29 cellular contexts compared by ENCODE assay signal in genomic region chr4:47469951-47470350, GRCh38. TPM values are rescaled to one million over a fixed set of nuclear protein-coding genes. Genes with fewer than 3 reads are reported as not detected.
A peak's percentile ranks its signal among the peaks of the same experiment; 100 is the strongest.
DNase-seq lines count a peak whose midpoint lies in the region; ATAC-seq and TF ChIP-seq lines count a peak whose summit lies in the region.
"Had no signal": no experiment of that assay in that cellular context is flagged by ENCODE, and none has a peak within 500 bp of the region (broad histone marks: within the 10 kb centered on the region; RNA-seq: fewer than 3 reads in every experiment).

No MANE protein-coding gene starts in this region.

- H3K27me3 ChIP-seq in thyroid gland = no peaks in the 10 kb centered on the region
- H3K27me3 ChIP-seq: cardiac muscle cell, MG63, testis had no signal

- TF ChIP-seq POLR2A in thyroid gland (IDR thresholded peaks at IDR 0.05) = no peak

- H3K9me3 Mint-ChIP-seq in mesothelial cell of epicardium = no peaks in the 10 kb centered on the region
- H3K9me3 Mint-ChIP-seq: activated T-helper 2 cell treated with anti-CD3 and anti-CD28 coated beads, Interferon-gamma antibody, Interleukin-2, Interleukin-4, amounts not matched to agents 10 μg/mL and 5 μg/mL and 100 μg/mL, durations not matched to agents 14 hours and 24 hours and 36 hours; IgD-negative memory B cell; stimulated activated effector memory CD8-positive, alpha-beta T cell treated with anti-CD3 and anti-CD28 coated beads, Interleukin-12 subunit alpha, Interleukin-12 subunit beta, amount 100 ng/mL, for 72 hours had no signal

- H3K27ac Mint-ChIP-seq in mesothelial cell of epicardium = peak overlapping the region; percentile 57
- H3K27ac Mint-ChIP-seq: activated T-helper 2 cell treated with anti-CD3 and anti-CD28 coated beads, Interferon-gamma antibody, Interleukin-2, Interleukin-4, amounts not matched to agents 10 μg/mL and 5 μg/mL and 100 μg/mL, durations not matched to agents 14 hours and 24 hours and 36 hours; stimulated activated effector memory CD8-positive, alpha-beta T cell treated with anti-CD3 and anti-CD28 coated beads, Interleukin-12 subunit alpha, Interleukin-12 subunit beta, amount 100 ng/mL, for 72 hours had no signal

- H3K4me3 Mint-ChIP-seq in mesothelial cell of epicardium = no peak overlapping the region
- H3K4me3 Mint-ChIP-seq: IgD-negative memory B cell; stimulated activated effector memory CD8-positive, alpha-beta T cell treated with anti-CD3 and anti-CD28 coated beads, Interleukin-12 subunit alpha, Interleukin-12 subunit beta, amount 100 ng/mL, for 72 hours had no signal

- no peaks in the 10 kb centered on the region for H3K36me3 ChIP-seq in thyroid gland
- H3K36me3 ChIP-seq: cardiac muscle cell, MG63, SJCRH30 had no signal

- peak; percentile 58 for DNase-seq in ELR (ENCODE audit: low read depth)
- no peak for DNase-seq in mesothelial cell of epicardium (ENCODE audit: low spot score in 2 of 2, unreplicated experiment in 2 of 2)
- no peak for DNase-seq in DMS153 treated with DMSO at 0.1 percent for 48 hours (lab: John Stamatoyannopoulos, UW; ENCODE audit: unreplicated experiment)
- DNase-seq in A172 (ENCODE audit: low spot score) = no peak
- no peak for DNase-seq in SHP77 treated with DMSO at 0.1 percent for 48 hours (lab: John Stamatoyannopoulos, UW)
- DNase-seq in thyroid gland = no peak
- DNase-seq: activated CD8-positive, alpha-beta memory T cell treated with anti-CD3 and anti-CD28 coated beads, Interleukin-2, amount 50 U/mL, for 4 hours; dermis blood vessel endothelial cell; DMS79 treated with DMSO at 0.1 percent for 48 hours; hypothalamus; islet precursor cell; MG63; NCI-H1417; NCI-H2107; NCI-H524; NK-92 treated with Interleukin-12 subunit alpha and Interleukin-12 subunit beta, amount 100 ng/mL, for 24 hours; psoas muscle; SJCRH30; stimulated activated CD4-positive, alpha-beta T cell treated with anti-CD3 and anti-CD28 coated beads, Interleukin-1b, Interleukin-23, amount 100 ng/mL, for 48 hours; testis had no signal

- H3K4me1 Mint-ChIP-seq in mesothelial cell of epicardium = peaks cover 44% of the 10 kb centered on the region
- H3K4me1 Mint-ChIP-seq: stimulated activated effector memory CD8-positive, alpha-beta T cell treated with anti-CD3 and anti-CD28 coated beads, Interleukin-12 subunit alpha, Interleukin-12 subunit beta, amount 100 ng/mL, for 72 hours had no signal

- ATAC-seq in SK-N-SH treated with all-trans-retinoic acid at 6 μM for 48 hours (peak; percentile 78), esophagus mucosa (peak; percentile 40)
- ATAC-seq: Panc1; psoas muscle; stimulated activated effector memory CD8-positive, alpha-beta T cell treated with anti-CD3 and anti-CD28 coated beads, Interleukin-12 subunit alpha, Interleukin-12 subunit beta, amount 100 ng/mL, for 72 hours had no signal

- intact Hi-C loops in thyroid gland (cut with DNase I) = loop anchor here (10.0 kb wide), 1 partner anchor 95 kb away; no protein-coding TSS in a partner anchor

- no peaks in the 10 kb centered on the region for H3K4me1 ChIP-seq in thyroid gland
- H3K4me1 ChIP-seq: psoas muscle, SJCRH30, testis had no signal

- no peak overlapping the region for H3K27ac ChIP-seq in thyroid gland
- H3K27ac ChIP-seq: cardiac muscle cell, psoas muscle, SJCRH30, testis, VCaP had no signal

- 93 to 94% methylated on average over 3 of the region's 3 CpGs for WGBS in thyroid gland, 2 donors

- no peaks in the 10 kb centered on the region for H3K9me3 ChIP-seq in thyroid gland
- H3K9me3 ChIP-seq: MG63, psoas muscle, SJCRH30, testis had no signal

- TF ChIP-seq CTCF in mesothelial cell of epicardium (IDR thresholded peaks at IDR 0.05; ENCODE audit: unreplicated experiment) = no peak
- TF ChIP-seq CTCF in thyroid gland (IDR thresholded peaks at IDR 0.05) = no peak

- no peaks in the 10 kb centered on the region for H3K36me3 Mint-ChIP-seq in mesothelial cell of epicardium
- H3K36me3 Mint-ChIP-seq: IgD-negative memory B cell; stimulated activated effector memory CD8-positive, alpha-beta T cell treated with anti-CD3 and anti-CD28 coated beads, Interleukin-12 subunit alpha, Interleukin-12 subunit beta, amount 100 ng/mL, for 72 hours had no signal

- H3K4me3 ChIP-seq in thyroid gland (replicated peaks in 1 of 3) = no peak overlapping the region
- H3K4me3 ChIP-seq: cardiac muscle cell, lung, MG63, psoas muscle, SJCRH30, testis had no signal

- no peaks in the 10 kb centered on the region for H3K27me3 Mint-ChIP-seq in mesothelial cell of epicardium (ENCODE audit: low read depth)
- H3K27me3 Mint-ChIP-seq: IgD-negative memory B cell had no signal

TF ChIP-seq in SK-N-SH treated with all-trans-retinoic acid at 6 μM for 48 hours, 23 proteins besides CTCF, POLR2A, EP300 and RAD21:
- TF ChIP-seq ZNF8 (CRISPR knock-in tag; IDR thresholded peaks at IDR 0.05) (no peak), ESRRG (CRISPR knock-in tag; IDR thresholded peaks at IDR 0.05) (no peak), PPARA (CRISPR knock-in tag; IDR thresholded peaks at IDR 0.05; ENCODE audit: borderline replicate concordance) (no peak), TSHZ2 (CRISPR knock-in tag; IDR thresholded peaks at IDR 0.05) (no peak), ARNTL (CRISPR knock-in tag; IDR thresholded peaks at IDR 0.05; ENCODE audit: borderline replicate concordance, low read depth) (no peak), ZNF70 (CRISPR knock-in tag; IDR thresholded peaks at IDR 0.05) (no peak), TOX (CRISPR knock-in tag; IDR thresholded peaks at IDR 0.05; ENCODE audit: borderline replicate concordance) (no peak), PATZ1 (CRISPR knock-in tag; IDR thresholded peaks at IDR 0.05; ENCODE audit: borderline replicate concordance) (no peak), ZNF565 (CRISPR knock-in tag; conservative IDR thresholded peaks at IDR 0.05; ENCODE audit: low read depth) (no peak), RARB (CRISPR knock-in tag; IDR thresholded peaks at IDR 0.05) (no peak)

RNA-seq across cellular contexts. Expression of gene COMMD8, which starts 6.4 kb away (rescaled TPM):
- total RNA-seq in esophagus mucosa (21.6 TPM), mesothelial cell of epicardium (8.0 to 10.0 TPM (median 8.2 TPM) in 3 replicates), thyroid gland (10 to 100 TPM; 19.8 to 34.2 (median 28.5) TPM)
- total RNA-seq in A172 (2014; rRNA removed; shearing (Covaris generic)) = 54.2 and 83.0 TPM in 2 replicates

RNA-seq across cellular contexts. Expression of gene ATP10D, which starts 15.1 kb away (rescaled TPM):
- total RNA-seq in esophagus mucosa (50.2 TPM), mesothelial cell of epicardium (31.7 to 34.9 TPM (median 32.4 TPM) in 3 replicates), thyroid gland (10 to 100 TPM; 35.3 to 55.6 (median 43.8) TPM)
- 11.9 and 23.3 TPM in 2 replicates for total RNA-seq in A172 (2014; rRNA removed; shearing (Covaris generic))
